27 cellular contexts compared by ENCODE assay signal in genomic region chr15:81239190-81239589, GRCh38. TPM values are rescaled to one million over a fixed set of nuclear protein-coding genes. Genes with fewer than 3 reads are reported as not detected.
A peak's percentile ranks its signal among the peaks of the same experiment; 100 is the strongest.
DNase-seq lines count a peak whose midpoint lies in the region; ATAC-seq and TF ChIP-seq lines count a peak whose summit lies in the region.
"Had no signal": no experiment of that assay in that cellular context is flagged by ENCODE, and none has a peak within 500 bp of the region (broad histone marks: within the 10 kb centered on the region; RNA-seq: fewer than 3 reads in every experiment).

No MANE protein-coding gene starts in this region.

- H3K9me3 ChIP-seq in gastroesophageal sphincter (peaks cover 0 to 20% (median 0%) of the 10 kb centered on the region in 3 donors), thyroid gland (no peaks in the 10 kb centered on the region), trophoblast cell (ENCODE audit: insufficient read depth, low read depth, low read length) (no peaks in the 10 kb centered on the region)

- H3K18ac ChIP-seq in trophoblast cell (ENCODE audit: low read length) = no peak overlapping the region

- TF ChIP-seq CTCF in gastroesophageal sphincter (IDR thresholded peaks at IDR 0.05) (no peak), thyroid gland (IDR thresholded peaks at IDR 0.05) (no peak)

- H2BK120ac ChIP-seq in trophoblast cell (ENCODE audit: insufficient read depth, low read length, poor library complexity) = no peak overlapping the region

- H3K79me2 ChIP-seq in trophoblast cell (ENCODE audit: control insufficient read depth, insufficient read depth, low read length, poor library complexity) = no peaks in the 10 kb centered on the region

- no peak overlapping the region for H2BK12ac ChIP-seq in trophoblast cell (ENCODE audit: low read length)

- no peak overlapping the region for H3K9ac ChIP-seq in trophoblast cell (ENCODE audit: low read length)
- H3K9ac ChIP-seq: BLaER1 treated with 17β-estradiol and CSF1 and Interleukin-3, amounts not matched to agents 10 nM and 100 nM had no signal

- no peak overlapping the region for H4K8ac ChIP-seq in trophoblast cell (ENCODE audit: low read depth, low read length)

- no peak for DNase-seq in Right ventricle myocardium inferior (ENCODE audit: missing footprints)
- DNase-seq in cardiac septum (ENCODE audit: low spot score) = no peak
- peak; percentile 61 for DNase-seq in cerebellum (ENCODE audit: low spot score)
- peak; percentile 27 to 41 for DNase-seq in thyroid gland
- DNase-seq in stimulated activated CD4-positive, alpha-beta T cell treated with anti-CD3 and anti-CD28 coated beads, Interleukin-4, amount 100 ng/mL, for 1 hour = no peak
- no peak for DNase-seq in NCI-H446 treated with DMSO at 0.1 percent for 48 hours (lab: John Stamatoyannopoulos, UW)
- DNase-seq in trophoblast cell = no peak
- DNase-seq: 8988T; activated CD4-positive, alpha-beta memory T cell treated with anti-CD3 and anti-CD28 coated beads for 36 hours; activated gamma-delta T cell; activated naive CD8-positive, alpha-beta T cell treated with anti-CD3 and anti-CD28 coated beads, Interleukin-2, amount 50 U/mL, for 24 hours; activated T-cell treated with anti-CD3 and anti-CD28 coated beads for 4 hours; Calu3; HCEC 1CT; kidney; NCI-H146; NCI-H2171 treated with DMSO at 0.1 percent for 48 hours; NCI-H526 treated with DMSO at 0.1 percent for 48 hours; stimulated activated CD4-positive, alpha-beta T cell treated with anti-CD3 and anti-CD28 coated beads, Interleukin-12 subunit alpha, Interleukin-12 subunit beta, amount 100 ng/mL, for 4 hours; upper lobe of left lung had no signal

- no peak overlapping the region for H3K4me2 ChIP-seq in trophoblast cell (ENCODE audit: low read length)
- H3K4me2 ChIP-seq: BLaER1 treated with 17β-estradiol and CSF1 and Interleukin-3, amounts not matched to agents 10 nM and 100 nM had no signal

- H3K27ac ChIP-seq in gastroesophageal sphincter (peak overlapping the region in 2 of 4 donors; percentile 31 to 40), thyroid gland (peak overlapping the region in 2 of 3 donors; percentile 13 to 24), trophoblast cell (ENCODE audit: low read depth, low read length) (no peak overlapping the region)
- H3K27ac ChIP-seq: BLaER1 treated with 17β-estradiol and CSF1 and Interleukin-3, amounts not matched to agents 10 nM and 100 nM; RWPE1 had no signal

- TF ChIP-seq POLR2A in gastroesophageal sphincter (IDR thresholded peaks at IDR 0.05) (no peak), thyroid gland (IDR thresholded peaks at IDR 0.05) (no peak)

- no peak for TF ChIP-seq EP300 in gastroesophageal sphincter (IDR thresholded peaks at IDR 0.05)

- no peak overlapping the region for H2BK5ac ChIP-seq in trophoblast cell (ENCODE audit: low read depth, low read length, poor library complexity)

- H3K4ac ChIP-seq in trophoblast cell (ENCODE audit: low read depth, low read length) = no peak overlapping the region

- intact Hi-C loops in Right ventricle myocardium inferior (cut with DNase I) = no loop called here
- intact Hi-C loops in cardiac septum (cut with DNase I) = no loop called here
- intact Hi-C loops in thyroid gland (cut with DNase I) = no loop called here

- H3K4me3 ChIP-seq in gastroesophageal sphincter (no peak overlapping the region), thyroid gland (replicated peaks in 1 of 3) (no peak overlapping the region), trophoblast cell (ENCODE audit: low read depth, low read length) (no peak overlapping the region)
- H3K4me3 ChIP-seq: BLaER1 treated with 17β-estradiol and CSF1 and Interleukin-3, amounts not matched to agents 10 nM and 100 nM; breast epithelium; dorsolateral prefrontal cortex; upper lobe of left lung had no signal

- H3K14ac ChIP-seq in trophoblast cell (ENCODE audit: low read length) = no peak overlapping the region

- no peak overlapping the region for H4K12ac ChIP-seq in trophoblast cell (ENCODE audit: low read depth, low read length)

- H3K27me3 ChIP-seq in gastroesophageal sphincter = no peaks in the 10 kb centered on the region
- no peaks in the 10 kb centered on the region for H3K27me3 ChIP-seq in thyroid gland
- no peaks in the 10 kb centered on the region for H3K27me3 ChIP-seq in trophoblast cell (ENCODE audit: insufficient read depth, low read length)
- H3K27me3 ChIP-seq: BLaER1 treated with 17β-estradiol and CSF1 and Interleukin-3, amounts not matched to agents 10 nM and 100 nM; breast epithelium; dorsolateral prefrontal cortex; upper lobe of left lung had no signal

- no peak overlapping the region for H3K23ac ChIP-seq in trophoblast cell (ENCODE audit: low read length)

- no peak overlapping the region for H2AFZ ChIP-seq in trophoblast cell (ENCODE audit: insufficient read depth, low read length, poor library complexity)

- H3K4me1 ChIP-seq in gastroesophageal sphincter = no peaks in the 10 kb centered on the region
- H3K4me1 ChIP-seq in thyroid gland = peaks cover 0 to 6% of the 10 kb centered on the region in 2 donors
- no peaks in the 10 kb centered on the region for H3K4me1 ChIP-seq in trophoblast cell (ENCODE audit: control insufficient read depth in 1 of 2, insufficient read depth in 2 of 2, low read length in 2 of 2)
- H3K4me1 ChIP-seq: BLaER1 treated with 17β-estradiol and CSF1 and Interleukin-3, amounts not matched to agents 10 nM and 100 nM; breast epithelium; upper lobe of left lung had no signal

- no peaks in the 10 kb centered on the region for H3K79me1 ChIP-seq in trophoblast cell (ENCODE audit: low read length)

- ATAC-seq in Right ventricle myocardium inferior (peak; percentile 84), gastroesophageal sphincter (peak; percentile 69)
- ATAC-seq: activated naive CD8-positive, alpha-beta T cell treated with anti-CD3 and anti-CD28 coated beads, Interleukin-2, amount 50 U/mL, for 24 hours had no signal

- H4K91ac ChIP-seq in trophoblast cell (ENCODE audit: low read depth, low read length) = no peak overlapping the region

- no peak overlapping the region for H2AK5ac ChIP-seq in trophoblast cell (ENCODE audit: low read length)

- H3K36me3 ChIP-seq in gastroesophageal sphincter = no peaks in the 10 kb centered on the region
- H3K36me3 ChIP-seq in thyroid gland = no peaks in the 10 kb centered on the region
- no peaks in the 10 kb centered on the region for H3K36me3 ChIP-seq in trophoblast cell (ENCODE audit: control insufficient read depth in 1 of 2, insufficient read depth in 2 of 2, low read length in 2 of 2)
- H3K36me3 ChIP-seq: BLaER1 treated with 17β-estradiol and CSF1 and Interleukin-3, amounts not matched to agents 10 nM and 100 nM; breast epithelium; upper lobe of left lung had no signal

RNA-seq across cellular contexts. Expression of gene IL16, which starts 42.5 kb away (rescaled TPM):
- 3.7 TPM for total RNA-seq in Right ventricle myocardium inferior
- total RNA-seq in cardiac septum = 2.5 TPM
- total RNA-seq in cerebellum = 1.8 TPM
- 10 to 100 TPM; 15.0 to 35.2 (median 23.6) TPM for total RNA-seq in gastroesophageal sphincter
- total RNA-seq in thyroid gland = 10 to 100 TPM in 2 of 4 donors, 1 to 10 TPM in 2; 4.9 to 11.5 (median 8.4) TPM
- polyA plus RNA-seq in trophoblast cell (2013) = 0.14 and 0.33 TPM in 2 replicates
- total RNA-seq: Calu3, Daoy, M059J had no signal

Comparison
In these comparisons a context has a peak if more than half of its experiments do, and no peak if none do; other contexts are left out.
1. DNase-seq: peak in cerebellum (single experiment) and thyroid gland (2 of 2); none in Right ventricle myocardium inferior (single experiment), cardiac septum (single experiment), stimulated activated CD4-positive, alpha-beta T cell treated with anti-CD3 and anti-CD28 coated beads, Interleukin-4, amount 100 ng/mL, for 1 hour (single experiment), NCI-H446 treated with DMSO at 0.1 percent for 48 hours (single experiment) and trophoblast cell (0 of 2).